Comparison of ENCODE assay signal across 8 cellular contexts in genomic region chr17:79797492-79798295, GRCh38. TPM values are rescaled to one million over a fixed set of nuclear protein-coding genes. Genes with fewer than 3 reads are reported as not detected.
A peak's percentile ranks its signal among the peaks of the same experiment; 100 is the strongest.
DNase-seq lines count a peak whose midpoint lies in the region; ATAC-seq and TF ChIP-seq lines count a peak whose summit lies in the region.

No MANE protein-coding gene starts in this region.

- no peak for DNase-seq in ascending aorta (ENCODE audit: low spot score in 2 of 2)
- no peak for DNase-seq in left lobe of liver (ENCODE audit: low spot score)
- no peak for DNase-seq in upper lobe of right lung
- no peak for DNase-seq in kidney glomerular epithelial cell (lab: John Stamatoyannopoulos, UW)
- DNase-seq in T1000 (lab: John Stamatoyannopoulos, UW): no peak

- H3K4me3 ChIP-seq in ascending aorta (peak overlapping the region; percentile 79 to 82), upper lobe of right lung (peak overlapping the region; percentile 70)

- H3K27me3 ChIP-seq in ascending aorta: peaks cover 52% of the 10 kb centered on the region
- H3K27me3 ChIP-seq in upper lobe of right lung: peaks cover 59% of the 10 kb centered on the region

- H3K4me1 ChIP-seq in ascending aorta (peaks cover 23 to 25% of the 10 kb centered on the region in 2 donors), upper lobe of right lung (peaks cover 30% of the 10 kb centered on the region)

- TF ChIP-seq CTCF in 22Rv1 (IDR thresholded peaks at IDR 0.05) (no peak), ascending aorta (IDR thresholded peaks at IDR 0.05) (no peak), upper lobe of right lung (IDR thresholded peaks at IDR 0.05) (no peak)

- ATAC-seq in GM19025 (IDR thresholded peaks at IDR 0.05; ENCODE audit: low read depth, unreplicated experiment) (peak; percentile 15), left lobe of liver (peak; percentile 20), upper lobe of right lung (peak; percentile 8)

- H3K27ac ChIP-seq in 22Rv1 (peak overlapping the region; percentile 79), KOPT-K1 (ENCODE audit: low read depth, low read length, poor library complexity, severe bottlenecking) (peak overlapping the region; percentile 23), ascending aorta (peak overlapping the region; percentile 29 to 41), upper lobe of right lung (no peak overlapping the region)

- H3K9me3 ChIP-seq in KOPT-K1 (ENCODE audit: insufficient read depth, low read length, poor library complexity, severe bottlenecking): no peaks in the 10 kb centered on the region
- no peaks in the 10 kb centered on the region for H3K9me3 ChIP-seq in ascending aorta
- H3K9me3 ChIP-seq in upper lobe of right lung: no peaks in the 10 kb centered on the region

- intact Hi-C loops in ascending aorta (cut with DNase I) (loop anchor here (1.0 to 2.0 kb wide), 3 partner anchors 13 to 42 kb away; partner anchors contain the start of genes CBX2 and CBX4), upper lobe of right lung (cut with DNase I) (no loop called here)

- H3K36me3 ChIP-seq in KOPT-K1 (ENCODE audit: insufficient read depth, low read length): peaks cover 22% of the 10 kb centered on the region
- no peaks in the 10 kb centered on the region for H3K36me3 ChIP-seq in ascending aorta
- no peaks in the 10 kb centered on the region for H3K36me3 ChIP-seq in upper lobe of right lung

RNA-seq across cellular contexts. Expression of gene CBX8, which starts 0.8 kb away (rescaled TPM):
- total RNA-seq in ascending aorta: 1.1 TPM
- 3.7 TPM for total RNA-seq in left lobe of liver
- 4.9 TPM for total RNA-seq in upper lobe of right lung

RNA-seq across cellular contexts. Expression of gene CBX2, which starts 19.7 kb away (rescaled TPM):
- 4.6 TPM for total RNA-seq in ascending aorta
- 0.75 TPM for total RNA-seq in left lobe of liver
- total RNA-seq in upper lobe of right lung: 3.4 TPM

RNA-seq across cellular contexts. Expression of gene CBX4, which starts 41.5 kb away (rescaled TPM):
- total RNA-seq in ascending aorta (25.7 TPM), left lobe of liver (14.8 TPM), upper lobe of right lung (20.2 TPM)
